ENCODE assay signal across 27 cellular contexts in the genomic region with DNA sequence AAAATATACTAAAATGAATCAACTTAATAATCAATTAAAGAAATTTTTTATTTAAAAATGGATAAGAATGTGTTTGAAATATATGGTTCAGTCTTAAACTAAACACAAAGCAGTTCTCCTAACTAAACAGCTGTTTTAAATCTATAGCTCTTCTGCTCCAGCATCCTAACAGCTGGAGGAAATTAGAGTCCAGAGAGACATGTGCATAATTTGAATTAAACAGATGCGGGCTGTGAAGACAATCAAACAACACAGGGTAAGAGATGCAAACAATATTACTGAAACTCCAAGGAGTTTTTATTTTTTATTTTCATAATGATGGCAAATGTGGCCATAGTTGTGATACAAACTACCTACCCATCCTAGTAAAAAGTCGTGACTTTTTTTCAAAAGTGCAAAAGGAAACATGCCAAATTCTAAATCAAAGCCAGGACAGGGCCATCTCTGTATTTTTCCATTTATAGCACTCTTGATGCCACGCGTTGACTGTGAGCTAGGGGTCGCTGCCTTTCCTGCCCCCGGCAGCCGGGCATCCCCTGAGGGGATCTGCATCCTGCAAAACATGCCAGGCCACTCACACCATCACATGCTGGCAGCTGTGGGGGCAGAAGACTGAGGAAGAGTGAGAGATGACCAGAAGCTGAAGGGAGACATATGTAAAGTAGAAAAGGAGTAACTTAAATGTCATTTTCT.
DNase-seq lines count a peak whose midpoint lies in the region; TF ChIP-seq lines count a peak whose summit lies in the region.
"Had no signal": no experiment of that assay in that cellular context is flagged by ENCODE, and none has a peak within 500 bp of the region (broad histone marks: within the 10 kb centered on the region; RNA-seq: fewer than 3 reads in every experiment).

No MANE protein-coding gene starts in this region.

- H3K9me3 ChIP-seq in skeletal muscle satellite cell (replicated peaks; ENCODE audit: low read length) (no peaks in the 10 kb centered on the region), SJCRH30 (replicated peaks) (no peaks in the 10 kb centered on the region), endodermal cell (ENCODE audit: control insufficient read depth, low read length) (peaks cover 6% of the 10 kb centered on the region), neural progenitor cell (ENCODE audit: low read depth) (no peaks in the 10 kb centered on the region)
- H3K9me3 ChIP-seq: heart right ventricle, uterus had no signal

- H3K9me3 Mint-ChIP-seq in endodermal cell (peaks cover 5% of the 10 kb centered on the region), neural progenitor cell (peaks cover 20% of the 10 kb centered on the region)
- H3K9me3 Mint-ChIP-seq: CD8-positive, alpha-beta T cell; stimulated activated naive CD8-positive, alpha-beta T cell treated with anti-CD3 and anti-CD28 coated beads, Interleukin-15, Interleukin-2, amounts not matched to agents 100 ng/mL and 50 ng/mL, for 24 hours had no signal

- H3K4me1 ChIP-seq in skeletal muscle satellite cell (ENCODE audit: control insufficient read depth, insufficient read depth, low read length) (no peaks in the 10 kb centered on the region), SJCRH30 (no peaks in the 10 kb centered on the region), endodermal cell (ENCODE audit: control insufficient read depth, insufficient read depth, low read length) (no peaks in the 10 kb centered on the region), neural progenitor cell (peaks cover 13% of the 10 kb centered on the region)
- H3K4me1 ChIP-seq: heart right ventricle, uterus had no signal

- H3K36me3 ChIP-seq in skeletal muscle satellite cell (ENCODE audit: insufficient read depth, low read length), result no peaks in the 10 kb centered on the region
- H3K36me3 ChIP-seq in SJCRH30, result no peaks in the 10 kb centered on the region
- no peaks in the 10 kb centered on the region for H3K36me3 ChIP-seq in endodermal cell (ENCODE audit: control insufficient read depth, insufficient read depth, low read length)
- H3K36me3 ChIP-seq in neural progenitor cell, result peaks cover 4% of the 10 kb centered on the region
- H3K36me3 ChIP-seq: heart right ventricle, uterus had no signal

- 95 to 96% methylated on average over 4 to 7 of the region's 7 CpGs for WGBS in endodermal cell (ENCODE audit: insufficient coverage in 1 of 2, insufficient read length in 1 of 2), 2 experiments

- no peaks in the 10 kb centered on the region for H3K27me3 Mint-ChIP-seq in endodermal cell (ENCODE audit: insufficient read depth)
- H3K27me3 Mint-ChIP-seq in neural progenitor cell (ENCODE audit: insufficient read depth, low read depth), result no peaks in the 10 kb centered on the region
- H3K27me3 Mint-ChIP-seq: activated B cell treated with CpG ODN at 0.5 μM for 24 hours; central memory CD8-positive, alpha-beta T cell; stimulated activated naive CD8-positive, alpha-beta T cell treated with anti-CD3 and anti-CD28 coated beads, Interleukin-15, Interleukin-2, amounts not matched to agents 100 ng/mL and 50 ng/mL, for 24 hours had no signal

- no peaks in the 10 kb centered on the region for H3K27me3 ChIP-seq in skeletal muscle satellite cell (ENCODE audit: control insufficient read depth, insufficient read depth, low read length)
- H3K27me3 ChIP-seq in SJCRH30, result 0 out of 2 replicates have a peak, but pooled peaks cover 8% of the 10 kb centered on the region
- no peaks in the 10 kb centered on the region for H3K27me3 ChIP-seq in endodermal cell (ENCODE audit: control insufficient read depth, insufficient read depth, low read length, poor library complexity, severe bottlenecking)
- H3K27me3 ChIP-seq in neural progenitor cell, result no peaks in the 10 kb centered on the region
- H3K27me3 ChIP-seq: heart right ventricle, uterus had no signal

- H3K9ac ChIP-seq in skeletal muscle satellite cell (ENCODE audit: low read depth, low read length), result no peak overlapping the region
- H3K9ac ChIP-seq in endodermal cell (ENCODE audit: extremely low read depth, low read length, poor library complexity, severe bottlenecking), result no peak overlapping the region
- H3K9ac ChIP-seq in neural progenitor cell, result no peak overlapping the region

- no peaks in the 10 kb centered on the region for H3K36me3 Mint-ChIP-seq in endodermal cell (ENCODE audit: low read depth)
- H3K36me3 Mint-ChIP-seq in neural progenitor cell, result peaks cover 12% of the 10 kb centered on the region
- H3K36me3 Mint-ChIP-seq: CD8-positive, alpha-beta T cell had no signal

- H3K4me3 ChIP-seq in fibroblast of mammary gland (ENCODE audit: control insufficient read depth, low read depth, low read length) (no peak overlapping the region), skeletal muscle satellite cell (ENCODE audit: low read length) (no peak overlapping the region), SJCRH30 (no peak overlapping the region), endodermal cell (ENCODE audit: low read length) (no peak overlapping the region), neural progenitor cell (no peak overlapping the region)
- H3K4me3 ChIP-seq: heart right ventricle, uterus had no signal

- H2AFZ ChIP-seq in neural progenitor cell (replicated peaks), result no peak overlapping the region

- H3K4me3 Mint-ChIP-seq in endodermal cell (no peak overlapping the region), neural progenitor cell (no peak overlapping the region)
- H3K4me3 Mint-ChIP-seq: activated B cell treated with CpG ODN at 0.5 μM for 24 hours; activated T-cell treated with anti-CD3 and anti-CD28 coated beads, Interleukin-2, amount 50 U/mL, for 72 hours; CD8-positive, alpha-beta T cell; central memory CD8-positive, alpha-beta T cell; stimulated activated naive CD8-positive, alpha-beta T cell treated with anti-CD3 and anti-CD28 coated beads, Interleukin-15, Interleukin-2, amounts not matched to agents 100 ng/mL and 50 ng/mL, for 24 hours had no signal

- H3K27ac Mint-ChIP-seq in endodermal cell, result no peak overlapping the region
- no peak overlapping the region for H3K27ac Mint-ChIP-seq in neural progenitor cell
- H3K27ac Mint-ChIP-seq: activated B cell treated with CpG ODN at 0.5 μM for 24 hours; activated T-cell treated with anti-CD3 and anti-CD28 coated beads, Interleukin-2, amount 50 U/mL, for 72 hours; CD8-positive, alpha-beta T cell; stimulated activated naive CD8-positive, alpha-beta T cell treated with anti-CD3 and anti-CD28 coated beads, Interleukin-15, Interleukin-2, amounts not matched to agents 100 ng/mL and 50 ng/mL, for 24 hours had no signal

- peak; percentile 16 for DNase-seq in NCI-H748 (lab: John Stamatoyannopoulos, UW; ENCODE audit: unreplicated experiment)
- no peak for DNase-seq in NCI-H748 treated with DMSO at 0.1 percent for 48 hours (lab: John Stamatoyannopoulos, UW)
- DNase-seq in NCI-H69 (lab: John Stamatoyannopoulos, UW), result peak; percentile 79
- DNase-seq in fibroblast of mammary gland (ENCODE audit: low read depth), result peak; percentile 5
- no peak for DNase-seq in SJCRH30
- no peak for DNase-seq in endodermal cell
- no peak for DNase-seq in neural progenitor cell (ENCODE audit: low spot score)
- DNase-seq: activated B cell treated with CpG ODN at 0.5 μM for 24 hours; activated naive CD4-positive, alpha-beta T cell; activated T-cell treated with anti-CD3 and anti-CD28 coated beads, Interleukin-2, amount 50 U/mL, for 72 hours; CD8-positive, alpha-beta T cell; DMS153; H7; heart right ventricle; left colon; mesendoderm; NCI-H1105 treated with DMSO at 0.1 percent for 48 hours; NCI-H2029; NK-92 treated with Interleukin-12 subunit alpha and Interleukin-12 subunit beta, amount 100 ng/mL, for 24 hours; occipital lobe; SHP77; small intestine; T-helper 1 cell; uterus had no signal

- H4K20me1 ChIP-seq in neural progenitor cell (ENCODE audit: low read depth), result no peaks in the 10 kb centered on the region

- no peaks in the 10 kb centered on the region for H3K79me2 ChIP-seq in neural progenitor cell (ENCODE audit: low read depth)

- TF ChIP-seq CTCF in fibroblast of mammary gland (conservative IDR thresholded peaks at IDR 0.05; ENCODE audit: control insufficient read depth, insufficient read depth, low read depth, low read length) (peak; percentile 11), endodermal cell (conservative IDR thresholded peaks at IDR 0.05) (no peak), neural progenitor cell (IDR thresholded peaks at IDR 0.05) (no peak)

- H3K4me2 ChIP-seq in skeletal muscle satellite cell (ENCODE audit: low read length) (peak overlapping the region; percentile 44), neural progenitor cell (no peak overlapping the region)

- peaks cover 7% of the 10 kb centered on the region for H3F3A ChIP-seq in neural progenitor cell (ENCODE audit: low read depth)

- H3K27ac ChIP-seq in SJCRH30 (no peak overlapping the region), endodermal cell (ENCODE audit: low read depth, low read length) (no peak overlapping the region), neural progenitor cell (no peak overlapping the region)
- H3K27ac ChIP-seq: heart right ventricle, uterus had no signal

- H3K4me1 Mint-ChIP-seq in endodermal cell (no peaks in the 10 kb centered on the region), neural progenitor cell (peaks cover 8% of the 10 kb centered on the region)
- H3K4me1 Mint-ChIP-seq: activated B cell treated with CpG ODN at 0.5 μM for 24 hours; central memory CD8-positive, alpha-beta T cell had no signal

Comparison
In these comparisons a context has a peak if more than half of its experiments do, and no peak if none do; other contexts are left out.
1. DNase-seq: peak in NCI-H748 (single experiment), NCI-H69 (single experiment) and fibroblast of mammary gland (single experiment); none in NCI-H748 treated with DMSO at 0.1 percent for 48 hours (single experiment), SJCRH30 (0 of 2), endodermal cell (single experiment) and neural progenitor cell (single experiment).